ENCODE assay signal across 28 cellular contexts in the genomic region with DNA sequence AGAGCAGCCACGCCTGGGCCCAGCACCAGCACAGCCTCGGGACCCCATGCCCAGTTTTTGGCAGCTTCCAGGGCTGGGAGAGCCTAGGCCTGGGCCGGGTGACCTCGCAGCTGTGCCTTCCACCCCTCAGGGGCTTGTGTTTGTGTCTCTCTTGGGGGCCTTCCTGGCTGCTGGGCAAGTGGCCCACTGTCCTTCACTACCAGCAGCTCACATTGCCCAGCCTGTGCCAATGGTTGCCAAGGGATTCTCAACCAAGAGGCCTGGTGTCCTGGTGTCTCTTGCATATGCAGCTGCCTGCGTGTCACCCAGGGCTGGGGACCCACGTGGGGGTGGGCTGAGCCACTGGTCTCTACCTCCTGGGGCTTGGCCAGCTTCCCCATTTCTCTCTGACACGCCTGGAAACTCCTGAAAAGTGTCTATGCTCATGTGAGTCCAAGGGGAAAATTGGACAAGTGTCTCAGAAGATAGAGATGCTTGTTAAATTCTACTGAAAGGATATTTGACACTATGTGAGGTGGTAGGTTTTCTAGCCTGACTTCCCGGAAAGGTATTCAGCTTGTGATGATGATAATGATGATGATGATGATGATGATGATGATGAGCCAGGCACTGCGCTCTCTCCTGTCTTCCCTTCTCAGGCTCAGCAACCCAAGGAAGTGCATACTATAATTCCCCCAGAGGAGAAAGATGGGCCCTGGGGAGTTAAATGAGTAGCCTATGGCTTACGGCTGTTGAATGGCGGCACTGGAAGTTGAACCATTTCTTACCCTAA. TPM values are rescaled to one million over a fixed set of nuclear protein-coding genes. Genes with fewer than 3 reads are reported as not detected.
"Had no signal": no experiment of that assay in that cellular context is flagged by ENCODE, and none has a peak within 500 bp of the region (broad histone marks: within the 10 kb centered on the region; RNA-seq: fewer than 3 reads in every experiment).

No MANE protein-coding gene starts in this region.

- H3K36me3 ChIP-seq: adrenal gland, gastrocnemius medialis, left lung, stomach, thyroid gland had no signal

- DNase-seq: activated CD4-positive, alpha-beta T cell treated with anti-CD3 and anti-CD28 coated beads for 4 hours; activated CD4-positive, alpha-beta T cell treated with anti-CD3 and anti-CD28 coated beads, Interleukin-2, amount 50 U/mL, for 4 hours; activated naive CD4-positive, alpha-beta T cell; activated naive CD8-positive, alpha-beta T cell treated with anti-CD3 and anti-CD28 coated beads for 36 hours; activated T-cell treated with anti-CD3 and anti-CD28 coated beads for 4 hours; activated T-cell treated with anti-CD3 and anti-CD28 coated beads, Interleukin-2, amount 50 U/mL, for 72 hours; adrenal gland; aorta; body of pancreas; caudate nucleus; cortex of kidney; effector memory CD8-positive, alpha-beta T cell; erythroblast; gastrocnemius medialis; glutamatergic neuron; left lung; naive thymus-derived CD4-positive, alpha-beta T cell; small intestine; stimulated activated CD4-positive, alpha-beta T cell treated with anti-CD3 and anti-CD28 coated beads, Interleukin-1b, Interleukin-23, amount 100 ng/mL, for 48 hours; stimulated activated CD4-positive, alpha-beta T cell treated with anti-CD3 and anti-CD28 coated beads, Interleukin-4, amount 100 ng/mL, for 4 hours; stimulated activated naive B cell treated with anti-CD40 and anti-IgM and Interleukin-4, amounts not matched to agents 10 μg/mL and 1 μg/mL and 100 μg/mL, for 72 hours; stomach; thyroid gland had no signal

- H3K9me3 ChIP-seq: adrenal gland, body of pancreas, gastrocnemius medialis, left lung, stomach, thyroid gland had no signal

- H3K4me1 ChIP-seq: adrenal gland, body of pancreas, left lung, parathyroid adenoma, thyroid gland had no signal

- H3K4me3 ChIP-seq: adrenal gland, body of pancreas, gastrocnemius medialis, left lung, lung, stomach, thyroid gland had no signal

- ATAC-seq: activated T-cell treated with anti-CD3 and anti-CD28 coated beads, Interleukin-2, amount 50 U/mL, for 72 hours; body of pancreas; effector memory CD8-positive, alpha-beta T cell; gastrocnemius medialis; left lung; naive thymus-derived CD4-positive, alpha-beta T cell; sciatic nerve; stimulated activated naive B cell treated with anti-CD40 and anti-IgM and Interleukin-4, amounts not matched to agents 10 μg/mL and 1 μg/mL and 100 μg/mL, for 72 hours had no signal

- H3K27me3 ChIP-seq: body of pancreas, gastrocnemius medialis, thyroid gland had no signal

- H3K27ac ChIP-seq: adrenal gland, body of pancreas, left lung, parathyroid adenoma, thyroid gland, VCaP had no signal

RNA-seq across cellular contexts. Expression of a gene that starts 48.8 kb away (rescaled TPM):
- total RNA-seq: activated naive CD8-positive, alpha-beta T cell treated with anti-CD3 and anti-CD28 coated beads for 36 hours; body of pancreas; thyroid gland; urinary bladder had no signal
